Comparison of ENCODE assay signal across 8 cellular contexts in genomic region chr3:45593708-45594601, GRCh38. TPM values are rescaled to one million over a fixed set of nuclear protein-coding genes. Genes with fewer than 3 reads are reported as not detected.
DNase-seq lines count a peak whose midpoint lies in the region; ATAC-seq and TF ChIP-seq lines count a peak whose summit lies in the region.

No MANE protein-coding gene starts in this region.

- TF ChIP-seq POLR2A in GM18951 (IDR thresholded peaks at IDR 0.05; ENCODE audit: extremely low read depth, insufficient read depth, insufficient read length): peak; percentile 69

- in situ Hi-C loops in GM18951 (cut with MboI; ENCODE audit: low sequenced_read_pairs, unreplicated experiment): no loop called here

- ATAC-seq in HG03159 (IDR thresholded peaks at IDR 0.05; ENCODE audit: unreplicated experiment): peak; percentile 43

- DNase-seq in Ammon's horn (ENCODE audit: low spot score) (peak; percentile 67), NOMO-1 treated with dmso at 0.1 percent for 144 hours (lab: John Stamatoyannopoulos, UW; ENCODE audit: unreplicated experiment) (peak; percentile 62), epithelial cell of prostate (ENCODE audit: low read depth, low spot score) (no peak), mucosa of gallbladder (ENCODE audit: low spot score) (peak; percentile 69)
- peak; percentile 74 for DNase-seq in activated CD8-positive, alpha-beta memory T cell treated with anti-CD3 and anti-CD28 coated beads, Interleukin-2, amount 50 U/mL, for 4 hours
- DNase-seq in stimulated activated CD8-positive, alpha-beta memory T cell treated with anti-CD3 and anti-CD28 coated beads, Interleukin-7, amount 100 ng/mL, for 4 hours (ENCODE audit: low read depth in 2 of 2): peak; percentile 18 to 72

- peak overlapping the region; percentile 64 for H3K27ac ChIP-seq in epithelial cell of prostate

RNA-seq across cellular contexts. Expression of gene LIMD1, which starts 0.6 kb away (rescaled TPM):
- 76.8 TPM for total RNA-seq in mucosa of gallbladder
